ENCODE assay signal across 22 cellular contexts in genomic region chr3:20528180-20528579, GRCh38.
DNase-seq lines count a peak whose midpoint lies in the region; ATAC-seq, FAIRE-seq and TF ChIP-seq lines count a peak whose summit lies in the region.
"Had no signal": no experiment of that assay in that cellular context is flagged by ENCODE, and none has a peak within 500 bp of the region (broad histone marks: within the 10 kb centered on the region; RNA-seq: fewer than 3 reads in every experiment).

No MANE protein-coding gene starts in this region.

- intact Hi-C loops in vagina (cut with DNase I) = no loop called here
- intact Hi-C loops in activated T-helper 1 cell treated with anti-CD3 and anti-CD28 coated beads, Interleukin-12 subunit alpha, Interleukin-12 subunit beta, Interleukin-2, Interleukin-4 antibody, amounts not matched to agents 30 ng/mL and 10 ng/mL and 1 ng/mL, durations not matched to agents 14 hours and 24 hours and 36 hours (cut with micrococcal nuclease) = no loop called here

- H3K36me3 Mint-ChIP-seq in activated T-helper 1 cell treated with anti-CD3 and anti-CD28 coated beads, Interleukin-12 subunit alpha, Interleukin-12 subunit beta, Interleukin-2, Interleukin-4 antibody, amounts not matched to agents 30 ng/mL and 10 ng/mL and 1 ng/mL, durations not matched to agents 14 hours and 24 hours and 36 hours (ENCODE audit: low read depth) = no peaks in the 10 kb centered on the region
- H3K36me3 Mint-ChIP-seq: CD4-positive, alpha-beta memory T cell had no signal

- peaks cover 8% of the 10 kb centered on the region for H3K4me1 ChIP-seq in vagina
- H3K4me1 ChIP-seq: BE2C, HAP-1 had no signal

- H3K27ac ChIP-seq in vagina = peak overlapping the region; percentile 52

- no peaks in the 10 kb centered on the region for H3K9me3 ChIP-seq in vagina
- H3K9me3 ChIP-seq: BE2C, HAP-1 had no signal

- H3K9me3 Mint-ChIP-seq in activated T-helper 1 cell treated with anti-CD3 and anti-CD28 coated beads, Interleukin-12 subunit alpha, Interleukin-12 subunit beta, Interleukin-2, Interleukin-4 antibody, amounts not matched to agents 30 ng/mL and 10 ng/mL and 1 ng/mL, durations not matched to agents 14 hours and 24 hours and 36 hours = no peaks in the 10 kb centered on the region

- DNase-seq in D721Med (ENCODE audit: insufficient read length, low spot score) (no peak), vagina (ENCODE audit: extremely low spot score in 2 of 2) (no peak), RPMI8226 (no peak)
- DNase-seq in activated T-helper 1 cell treated with anti-CD3 and anti-CD28 coated beads, Interleukin-12 subunit alpha, Interleukin-12 subunit beta, Interleukin-2, Interleukin-4 antibody, amounts not matched to agents 30 ng/mL and 10 ng/mL and 1 ng/mL, durations not matched to agents 14 hours and 24 hours and 36 hours (ENCODE audit: low spot score) = no peak
- DNase-seq: AML-193; BE2C; C1 segment of cervical spinal cord; Calu3; CD4-positive, alpha-beta memory T cell; COR-L47; DMS153; DND-41; EL; GDM1; GOT3 had no signal

- no peaks in the 10 kb centered on the region for H3K36me3 ChIP-seq in vagina
- H3K36me3 ChIP-seq: BE2C, HAP-1 had no signal

- TF ChIP-seq CTCF in D721Med (IDR thresholded peaks at IDR 0.05; ENCODE audit: insufficient read depth, missing control alignments) (no peak), vagina (IDR thresholded peaks at IDR 0.05) (no peak)

- H3K4me1 Mint-ChIP-seq in activated T-helper 1 cell treated with anti-CD3 and anti-CD28 coated beads, Interleukin-12 subunit alpha, Interleukin-12 subunit beta, Interleukin-2, Interleukin-4 antibody, amounts not matched to agents 30 ng/mL and 10 ng/mL and 1 ng/mL, durations not matched to agents 14 hours and 24 hours and 36 hours (ENCODE audit: low read depth) = no peaks in the 10 kb centered on the region
- H3K4me1 Mint-ChIP-seq: CD4-positive, alpha-beta memory T cell had no signal

- no peak for TF ChIP-seq POLR2A in vagina (IDR thresholded peaks at IDR 0.05)

- FAIRE-seq in D721Med (lab: Jason Lieb, UNC) = peak; percentile 38
- FAIRE-seq in endometrium (lab: Jason Lieb, UNC) = peak; percentile 94
- FAIRE-seq: A204.1, GM12878, GM19239, H54 had no signal

- H3K27me3 ChIP-seq in vagina = no peaks in the 10 kb centered on the region
- H3K27me3 ChIP-seq: BE2C had no signal

- no peak overlapping the region for H3K27ac Mint-ChIP-seq in activated T-helper 1 cell treated with anti-CD3 and anti-CD28 coated beads, Interleukin-12 subunit alpha, Interleukin-12 subunit beta, Interleukin-2, Interleukin-4 antibody, amounts not matched to agents 30 ng/mL and 10 ng/mL and 1 ng/mL, durations not matched to agents 14 hours and 24 hours and 36 hours
- H3K27ac Mint-ChIP-seq: CD4-positive, alpha-beta memory T cell had no signal

- no peaks in the 10 kb centered on the region for H3K27me3 Mint-ChIP-seq in activated T-helper 1 cell treated with anti-CD3 and anti-CD28 coated beads, Interleukin-12 subunit alpha, Interleukin-12 subunit beta, Interleukin-2, Interleukin-4 antibody, amounts not matched to agents 30 ng/mL and 10 ng/mL and 1 ng/mL, durations not matched to agents 14 hours and 24 hours and 36 hours (ENCODE audit: insufficient read depth)
- H3K27me3 Mint-ChIP-seq: CD4-positive, alpha-beta memory T cell had no signal

- H3K4me3 Mint-ChIP-seq in activated T-helper 1 cell treated with anti-CD3 and anti-CD28 coated beads, Interleukin-12 subunit alpha, Interleukin-12 subunit beta, Interleukin-2, Interleukin-4 antibody, amounts not matched to agents 30 ng/mL and 10 ng/mL and 1 ng/mL, durations not matched to agents 14 hours and 24 hours and 36 hours = no peak overlapping the region
- H3K4me3 Mint-ChIP-seq: CD4-positive, alpha-beta memory T cell had no signal

- no peak overlapping the region for H3K4me3 ChIP-seq in vagina
- H3K4me3 ChIP-seq: GM12878, HAP-1 had no signal

- ATAC-seq in GM21529 (IDR thresholded peaks at IDR 0.05; ENCODE audit: unreplicated experiment) = no peak
- ATAC-seq: GM12878 had no signal
